In genomic region chr19:7507884-7508283, GRCh38 we compare ENCODE assay signal across 8 cellular contexts. TPM values are rescaled to one million over a fixed set of nuclear protein-coding genes. Genes with fewer than 3 reads are reported as not detected.
DNase-seq lines count a peak whose midpoint lies in the region; ATAC-seq, FAIRE-seq and TF ChIP-seq lines count a peak whose summit lies in the region.

No MANE protein-coding gene starts in this region.

- no peak for FAIRE-seq in small intestine (lab: Jason Lieb, UNC)

- ATAC-seq in gastroesophageal sphincter (peak; percentile 69), HG03460 (IDR thresholded peaks at IDR 0.05; ENCODE audit: unreplicated experiment) (no peak)

- no peak for TF ChIP-seq POLR2A in gastroesophageal sphincter (IDR thresholded peaks at IDR 0.05)

- TF ChIP-seq CTCF in gastroesophageal sphincter (IDR thresholded peaks at IDR 0.05) = no peak

- H3K4me1 ChIP-seq in HAP-1 (peaks cover 11% of the 10 kb centered on the region; the same call in 1 of the 2 replicates), gastroesophageal sphincter (peaks cover 0 to 23% (median 7%) of the 10 kb centered on the region in 3 donors), small intestine (ENCODE audit: control insufficient read depth in 2 of 2, insufficient read depth in 1 of 2, low read depth in 1 of 2, low read length in 1 of 2) (peaks cover 0 to 3% of the 10 kb centered on the region in 2 donors)

- WGBS in gastroesophageal sphincter (ENCODE audit: low coverage in 1 of 2), 2 donors = 36% methylated on average over 7 of the region's 11 CpGs; no CpG with 5 or more reads in 1 of the 2 donors
- 28 to 42% (median 34%) methylated on average over 10 to 11 of the region's 11 CpGs for WGBS in small intestine, 3 donors

- H3K27me3 ChIP-seq in HAP-1 (ENCODE audit: low read depth) (no peaks in the 10 kb centered on the region), gastroesophageal sphincter (peaks cover 32% of the 10 kb centered on the region), small intestine (ENCODE audit: control insufficient read depth in 2 of 2, insufficient read depth in 2 of 2, low read length in 2 of 2) (peaks cover 0 to 2% of the 10 kb centered on the region in 2 donors)

- TF ChIP-seq EP300 in gastroesophageal sphincter (IDR thresholded peaks at IDR 0.05) = no peak

- H3K4me3 ChIP-seq in HAP-1 (no peak overlapping the region), gastroesophageal sphincter (no peak overlapping the region), small intestine (ENCODE audit: low read depth in 1 of 2, low read length in 2 of 2) (no peak overlapping the region)

- H3K36me3 ChIP-seq in HAP-1 (replicated peaks) (no peaks in the 10 kb centered on the region), gastroesophageal sphincter (no peaks in the 10 kb centered on the region), small intestine (ENCODE audit: control insufficient read depth in 2 of 2, insufficient read depth in 2 of 2, low read length in 2 of 2) (no peaks in the 10 kb centered on the region)

- DNase-seq in ACHN = peak; percentile 90
- DNase-seq in HAP-1 (ENCODE audit: low spot score in 2 of 2) = peak; percentile 52 to 90
- DNase-seq in SW480 (ENCODE audit: low spot score) = peak; percentile 87
- DNase-seq in small intestine = peak; percentile 77
- no peak for DNase-seq in effector CD4-positive, alpha-beta T cell
- no peak for DNase-seq in activated gamma-delta T cell (lab: John Stamatoyannopoulos, UW)

- H3K27ac ChIP-seq in gastroesophageal sphincter (no peak overlapping the region), small intestine (ENCODE audit: low read depth in 1 of 2, low read length in 1 of 2) (no peak overlapping the region)

- peaks cover 2% of the 10 kb centered on the region; the same call in 1 of the 2 replicates for H3K9me3 ChIP-seq in HAP-1
- H3K9me3 ChIP-seq in gastroesophageal sphincter = no peaks in the 10 kb centered on the region
- H3K9me3 ChIP-seq in small intestine (ENCODE audit: control insufficient read depth, low read depth) = no peaks in the 10 kb centered on the region

- in situ Hi-C loops in ACHN (cut with HindIII; ENCODE audit: low pct_ligation_motif_present, low pct_unique_long_range_greater_than_20kb, low sequenced_read_pairs) = no loop called here
- in situ Hi-C loops in HAP-1 (cut with MboI; ENCODE audit: low sequenced_read_pairs) = no loop called here

RNA-seq across cellular contexts. Expression of gene ZNF358, which starts 8.0 kb away (rescaled TPM):
- total RNA-seq in gastroesophageal sphincter = 100 to 1,000 TPM in 2 of 4 donors, 10 to 100 TPM in 2; 63.9 to 153 (median 98.7) TPM
- 10 to 100 TPM; 37.3 to 77.5 (median 75.8) TPM for polyA plus RNA-seq in small intestine

RNA-seq across cellular contexts. Expression of gene MCOLN1, which starts 14.5 kb away (rescaled TPM):
- 10 to 100 TPM in 3 of 4 donors, 1 to 10 TPM in 1; 7.4 to 18.4 (median 17.5) TPM for total RNA-seq in gastroesophageal sphincter
- polyA plus RNA-seq in small intestine = 10 to 100 TPM; 17.6 to 21.1 (median 18.6) TPM

RNA-seq across cellular contexts. Expression of gene PEX11G, which starts 19.0 kb away (rescaled TPM):
- 1 to 10 TPM; 1.0 to 3.1 (median 1.9) TPM for total RNA-seq in gastroesophageal sphincter
- 10 to 100 TPM in 2 of 3 donors, 1 to 10 TPM in 1; 9.5 to 19.9 (median 19.2) TPM for polyA plus RNA-seq in small intestine

RNA-seq across cellular contexts. Expression of gene PNPLA6, which starts 27.6 kb away (rescaled TPM):
- total RNA-seq in gastroesophageal sphincter = 100 to 1,000 TPM in 1 of 4 donors, 10 to 100 TPM in 3; 54.9 to 111 (median 75.2) TPM
- 100 to 1,000 TPM in 1 of 3 donors, 10 to 100 TPM in 2; 67.8 to 120 (median 89.0) TPM for polyA plus RNA-seq in small intestine

Comparison
In these comparisons a context has a peak if more than half of its experiments do, and no peak if none do; other contexts are left out.
1. DNase-seq: peak in ACHN (single experiment), HAP-1 (2 of 2), SW480 (single experiment) and small intestine (single experiment); none in effector CD4-positive, alpha-beta T cell (single experiment) and activated gamma-delta T cell (single experiment).